ENCODE assay signal across 26 cellular contexts in the genomic region with DNA sequence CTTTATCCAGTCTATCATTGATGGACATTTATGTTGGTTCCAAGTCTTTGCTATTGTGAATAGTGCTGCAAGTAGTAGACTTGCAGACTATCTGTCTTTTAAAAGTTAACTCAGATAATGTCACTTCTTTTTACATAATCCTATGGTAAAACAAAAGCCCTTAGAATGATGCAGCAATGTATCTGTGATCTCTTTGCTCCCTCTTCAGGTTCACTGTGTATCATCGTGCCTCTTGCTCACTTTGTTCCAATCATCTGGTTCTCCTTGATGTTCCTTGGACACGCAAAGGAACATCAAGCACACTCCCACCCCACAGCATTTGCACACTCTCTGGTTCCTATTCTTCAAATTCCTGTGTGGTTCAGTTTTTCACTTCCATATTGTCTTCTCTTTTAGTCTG.
DNase-seq lines count a peak whose midpoint lies in the region; ATAC-seq, FAIRE-seq and TF ChIP-seq lines count a peak whose summit lies in the region.
"Had no signal": no experiment of that assay in that cellular context is flagged by ENCODE, and none has a peak within 500 bp of the region (broad histone marks: within the 10 kb centered on the region; RNA-seq: fewer than 3 reads in every experiment).

No MANE protein-coding gene starts in this region.

- H3K27me3 ChIP-seq in HepG2 (ENCODE audit: control insufficient read depth in 1 of 2, insufficient read depth in 2 of 2, low read length in 2 of 2) (no peaks in the 10 kb centered on the region), right lobe of liver (no peaks in the 10 kb centered on the region), OCI-LY1 (ENCODE audit: insufficient read depth, low read length) (no peaks in the 10 kb centered on the region)
- H3K27me3 ChIP-seq: SJSA1 had no signal

- H3K27ac ChIP-seq in HepG2 (ENCODE audit: extremely low read length, insufficient read depth, low read length) (no peak overlapping the region), right lobe of liver (no peak overlapping the region), OCI-LY1 (ENCODE audit: low read depth, low read length, poor library complexity, severe bottlenecking) (no peak overlapping the region)
- H3K27ac ChIP-seq: C4-2B, HL-60, SJSA1 had no signal

- H3K36me3 ChIP-seq in HepG2 (replicated peaks in 1 of 2; ENCODE audit: control insufficient read depth in 1 of 2, insufficient read depth in 2 of 2, low read length in 2 of 2) (no peaks in the 10 kb centered on the region), right lobe of liver (no peaks in the 10 kb centered on the region), OCI-LY1 (ENCODE audit: insufficient read depth, low read length) (no peaks in the 10 kb centered on the region)
- H3K36me3 ChIP-seq: SJSA1 had no signal

- H3K4me1 ChIP-seq in HepG2 (ENCODE audit: insufficient read depth, low read length) = no peaks in the 10 kb centered on the region
- H3K4me1 ChIP-seq in right lobe of liver = no peaks in the 10 kb centered on the region
- H3K4me1 ChIP-seq in OCI-LY1 (ENCODE audit: insufficient read depth, low read length, severe bottlenecking) = no peaks in the 10 kb centered on the region
- H3K4me1 ChIP-seq: SJSA1 had no signal

- no peak for ATAC-seq in HepG2
- ATAC-seq in right lobe of liver = no peak
- ATAC-seq: Right ventricle myocardium inferior had no signal

- no peaks in the 10 kb centered on the region for H3K9me3 ChIP-seq in HepG2 (ENCODE audit: low read length)
- no peaks in the 10 kb centered on the region for H3K9me3 ChIP-seq in right lobe of liver
- H3K9me3 ChIP-seq in OCI-LY1 (ENCODE audit: low read length) = no peaks in the 10 kb centered on the region
- H3K9me3 ChIP-seq: SJSA1 had no signal

- no peaks in the 10 kb centered on the region for H3K79me2 ChIP-seq in HepG2 (ENCODE audit: insufficient read depth, low read length)
- no peaks in the 10 kb centered on the region for H3K79me2 ChIP-seq in OCI-LY1 (ENCODE audit: insufficient read depth, low read length)

- POLR2A ChIA-PET in HepG2 (lab: Yijun Ruan, JAX) = no interaction called here

- TF ChIP-seq CTCF in HepG2 (CRISPR knock-in tag; IDR thresholded peaks at IDR 0.05) (peak; percentile 17), right lobe of liver (IDR thresholded peaks at IDR 0.05) (no peak), OCI-LY1 (IDR thresholded peaks at IDR 0.05; ENCODE audit: low read length) (peak; percentile 16; the same call in 1 of the 2 replicates), choroid plexus epithelial cell (conservative IDR thresholded peaks at IDR 0.05; ENCODE audit: low read depth, low read length) (no peak)

- no peak for FAIRE-seq in HepG2 (lab: Jason Lieb, UNC)
- FAIRE-seq: A204.1, H54, RCC 7860 had no signal

- BruUV-seq in HepG2 (replicated peaks; lab: Mats Ljungman, UMichigan) = no TSS peak

- WGBS in HepG2 (ENCODE audit: low lambda C conversion rate) = 7% methylated on average over 2 of the region's 2 CpGs
- 75% methylated on average over 1 of the region's 2 CpGs for WGBS in right lobe of liver (ENCODE audit: insufficient coverage, low coverage, low lambda C conversion rate, missing lambda C conversion rate)

- no peak overlapping the region for H3K9ac ChIP-seq in HepG2 (ENCODE audit: insufficient read depth, low read depth, low read length)
- no peak overlapping the region for H3K9ac ChIP-seq in OCI-LY1 (ENCODE audit: low read length)

- no peak overlapping the region for H3K4me3 ChIP-seq in HepG2 (replicated peaks in 1 of 3; ENCODE audit: insufficient read depth in 1 of 3, low read depth in 2 of 3, low read length in 3 of 3)
- H3K4me3 ChIP-seq in right lobe of liver = no peak overlapping the region
- H3K4me3 ChIP-seq in OCI-LY1 (ENCODE audit: low read depth, low read length, poor library complexity, severe bottlenecking) = no peak overlapping the region
- H3K4me3 ChIP-seq in choroid plexus epithelial cell (ENCODE audit: low read depth, low read length) = no peak overlapping the region
- H3K4me3 ChIP-seq: SJSA1 had no signal

- H3F3A ChIP-seq in OCI-LY1 (ENCODE audit: insufficient read depth, low read length) = no peaks in the 10 kb centered on the region

- H4K20me1 ChIP-seq in HepG2 (ENCODE audit: insufficient read depth, low read length) (no peaks in the 10 kb centered on the region), OCI-LY1 (ENCODE audit: insufficient read depth, low read length) (no peaks in the 10 kb centered on the region)

- TF ChIP-seq EP300 in HepG2 (IDR thresholded peaks at IDR 0.05; ENCODE audit: low read depth in 2 of 2, low read length in 2 of 2) = no peak
- TF ChIP-seq EP300 in HepG2 (CRISPR knock-in tag; IDR thresholded peaks at IDR 0.05; ENCODE audit: borderline replicate concordance) = no peak

- intact Hi-C loops in HepG2 (cut with micrococcal nuclease; ENCODE audit: unreplicated experiment) (no loop called here), right lobe of liver (cut with DNase I) (no loop called here)

- TF ChIP-seq POLR2A in HepG2 (IDR thresholded peaks at IDR 0.05; ENCODE audit: insufficient read depth in 1 of 2, low read depth in 2 of 2, low read length in 2 of 2) (no peak), right lobe of liver (IDR thresholded peaks at IDR 0.05) (no peak)

- no peak for TF ChIP-seq RAD21 in HepG2 (CRISPR knock-in tag; IDR thresholded peaks at IDR 0.05)

- in situ Hi-C loops in HepG2 (cut with HindIII; ENCODE audit: extremely low pct_ligation_motif_present, low pct_unique_long_range_greater_than_20kb) = no loop called here

- no peak overlapping the region for H2AFZ ChIP-seq in HepG2 (ENCODE audit: low read length)
- no peak overlapping the region for H2AFZ ChIP-seq in OCI-LY1 (ENCODE audit: low read length)

- no peak overlapping the region for H3K4me2 ChIP-seq in HepG2 (ENCODE audit: low read depth, low read length)
- H3K4me2 ChIP-seq in OCI-LY1 (ENCODE audit: low read length) = no peak overlapping the region

- no peaks in the 10 kb centered on the region for H3K9me2 ChIP-seq in OCI-LY1 (ENCODE audit: low read depth, low read length)

- CTCF ChIA-PET in HepG2 (lab: Yijun Ruan, JAX; ENCODE audit: low intra/inter-chr PET ratio, low total read pairs) = no interaction called here

- DNase-seq in HepG2 (ENCODE audit: low spot score) (no peak), right lobe of liver (no peak), choroid plexus epithelial cell (ENCODE audit: low read depth) (peak; percentile 0), NCI-H2107 treated with DMSO at 0.1 percent for 48 hours (lab: John Stamatoyannopoulos, UW; ENCODE audit: unreplicated experiment) (no peak), NCI-H69 (lab: John Stamatoyannopoulos, UW) (no peak)
- DNase-seq in activated T-cell treated with anti-CD3 and anti-CD28 coated beads, Interleukin-2, amount 50 U/mL, for 1 hour = no peak
- DNase-seq: Calu3; CD8-positive, alpha-beta memory T cell; EL; GF-D8; HFFc6; KBM-7; NCI-H1092; NCI-H1436; NCI-H187 treated with DMSO at 0.1 percent for 48 hours; NCI-H345; NCI-H524; NCI-H82 had no signal

TF ChIP-seq in HepG2, 621 proteins besides CTCF, POLR2A, EP300 and RAD21:
- peak; percentile 39 for TF ChIP-seq STAG1 (CRISPR knock-in tag; IDR thresholded peaks at IDR 0.05)
- TF ChIP-seq NCOA5 (CRISPR knock-in tag; IDR thresholded peaks at IDR 0.05) = no peak
TF ChIP-seq in HepG2: peak in this region for 1.

Comparison
In these comparisons a context has a peak if more than half of its experiments do, and no peak if none do; other contexts are left out.
1. CTCF ChIP-seq: peak in HepG2 (single experiment) and OCI-LY1 (single experiment); none in right lobe of liver (0 of 4) and choroid plexus epithelial cell (single experiment).